9 cellular contexts compared by ENCODE assay signal in genomic region chr3:120567370-120568197, GRCh38. TPM values are rescaled to one million over a fixed set of nuclear protein-coding genes. Genes with fewer than 3 reads are reported as not detected.
A peak's percentile ranks its signal among the peaks of the same experiment; 100 is the strongest.
DNase-seq lines count a peak whose midpoint lies in the region; ATAC-seq, FAIRE-seq and TF ChIP-seq lines count a peak whose summit lies in the region.
"Had no signal": no experiment of that assay in that cellular context is flagged by ENCODE, and none has a peak within 500 bp of the region (broad histone marks: within the 10 kb centered on the region; RNA-seq: fewer than 3 reads in every experiment).

No MANE protein-coding gene starts in this region.

- H3K4me1 Mint-ChIP-seq in chondrocyte (ENCODE audit: low read depth), result peaks cover 6% of the 10 kb centered on the region
- peaks cover 6% of the 10 kb centered on the region for H3K4me1 Mint-ChIP-seq in memory B cell

- H3K9me3 Mint-ChIP-seq in chondrocyte (ENCODE audit: low read depth) (no peaks in the 10 kb centered on the region), memory B cell (no peaks in the 10 kb centered on the region)

- H3K4me3 Mint-ChIP-seq in chondrocyte (ENCODE audit: unreplicated experiment) (peak overlapping the region; percentile 68), memory B cell (peak overlapping the region; percentile 60)

- ATAC-seq in HG02981 (IDR thresholded peaks at IDR 0.05; ENCODE audit: unreplicated experiment) (peak; percentile 53), memory B cell (ENCODE audit: low read depth) (peak; percentile 77), HG03175 (IDR thresholded peaks at IDR 0.05; ENCODE audit: unreplicated experiment) (no peak), HG03025 (IDR thresholded peaks at IDR 0.05; ENCODE audit: low FRiP score, unreplicated experiment) (no peak)

- peak; percentile 58 for DNase-seq in EL
- peak; percentile 83 for DNase-seq in OCI-M1 (lab: John Stamatoyannopoulos, UW)
- no peak for DNase-seq in chondrocyte (ENCODE audit: low spot score)
- DNase-seq in memory B cell (ENCODE audit: low spot score in 2 of 2), result no peak
- DNase-seq in GM19239 (ENCODE audit: insufficient read length, low spot score), result no peak

- peak; percentile 81 for TF ChIP-seq CTCF in chondrocyte (IDR thresholded peaks at IDR 0.05)

- no peak for FAIRE-seq in GM19239 (lab: Jason Lieb, UNC)
- FAIRE-seq: TTC549 had no signal

- H3K27ac Mint-ChIP-seq in chondrocyte (ENCODE audit: unreplicated experiment) (no peak overlapping the region), memory B cell (no peak overlapping the region)

- H3K36me3 Mint-ChIP-seq in chondrocyte (ENCODE audit: low read depth) (no peaks in the 10 kb centered on the region), memory B cell (no peaks in the 10 kb centered on the region)

- no peaks in the 10 kb centered on the region for H3K27me3 Mint-ChIP-seq in chondrocyte (ENCODE audit: low read depth)
- peaks cover 7% of the 10 kb centered on the region for H3K27me3 Mint-ChIP-seq in memory B cell

RNA-seq across cellular contexts. Expression of gene NDUFB4, which starts 28.6 kb away (rescaled TPM):
- 81.8 to 109 TPM (median 87.6 TPM) in 3 replicates for total RNA-seq in chondrocyte

Comparison
In these comparisons a context has a peak if more than half of its experiments do, and no peak if none do; other contexts are left out.
1. DNase-seq: peak in EL (single experiment) and OCI-M1 (single experiment); none in chondrocyte (single experiment), memory B cell (0 of 2) and GM19239 (single experiment).
2. ATAC-seq: peak in HG02981 (single experiment) and memory B cell (single experiment); none in HG03175 (single experiment) and HG03025 (single experiment).